Comparison of ENCODE assay signal across 8 cellular contexts in genomic region chr4:145909331-145909730, GRCh38. TPM values are rescaled to one million over a fixed set of nuclear protein-coding genes. Genes with fewer than 3 reads are reported as not detected.
DNase-seq lines count a peak whose midpoint lies in the region; ATAC-seq, FAIRE-seq and TF ChIP-seq lines count a peak whose summit lies in the region.

No MANE protein-coding gene starts in this region.

- H3K9me3 ChIP-seq in Panc1 (ENCODE audit: control insufficient read depth, insufficient read depth, low read depth, low read length) (no peaks in the 10 kb centered on the region), heart right ventricle (no peaks in the 10 kb centered on the region), small intestine (ENCODE audit: control insufficient read depth, low read depth) (no peaks in the 10 kb centered on the region)

- intact Hi-C loops in Panc1 (cut with micrococcal nuclease; ENCODE audit: unreplicated experiment) = no loop called here
- intact Hi-C loops in heart right ventricle (cut with DNase I) = no loop called here

- H3K4me3 ChIP-seq in Panc1 (ENCODE audit: low read depth in 2 of 2, low read length in 2 of 2) (peak overlapping the region; percentile 33 to 45), heart right ventricle (peak overlapping the region in 9 of 10 donors; percentile 30 to 58 (median 53)), small intestine (ENCODE audit: low read depth in 1 of 2, low read length in 2 of 2) (peak overlapping the region; percentile 31 to 33)

- FAIRE-seq in small intestine (lab: Jason Lieb, UNC) = no peak

- H3K27me3 ChIP-seq in Panc1 (ENCODE audit: control insufficient read depth, insufficient read depth, low read length) = no peaks in the 10 kb centered on the region
- H3K27me3 ChIP-seq in heart right ventricle = no peaks in the 10 kb centered on the region
- no peaks in the 10 kb centered on the region for H3K27me3 ChIP-seq in small intestine (ENCODE audit: control insufficient read depth in 2 of 2, insufficient read depth in 2 of 2, low read length in 2 of 2)

- no TSS peak for BruUV-seq in Panc1 (replicated peaks; lab: Mats Ljungman, UMichigan)

- H3K27ac ChIP-seq in Panc1 (ENCODE audit: low read length) (peak overlapping the region; percentile 68; the same call in 1 of the 2 replicates), heart right ventricle (peak overlapping the region; percentile 45 to 91 (median 80)), small intestine (ENCODE audit: low read depth in 1 of 2, low read length in 1 of 2) (peak overlapping the region; percentile 38 to 77)

- POLR2A ChIA-PET in Panc1 (lab: Charles Lee) = no interaction called here

- 28 to 40% methylated on average over 6 of the region's 6 CpGs for WGBS in heart right ventricle, 2 donors
- 9 to 57% (median 37%) methylated on average over 6 of the region's 6 CpGs for WGBS in small intestine, 3 donors

- no peak for TF ChIP-seq CTCF in Panc1 (IDR thresholded peaks at IDR 0.05)
- peak in 2 of 9 donors; percentile 6 to 10 for TF ChIP-seq CTCF in heart right ventricle (IDR thresholded peaks at IDR 0.05)

- CTCF ChIA-PET in Panc1 (lab: Charles Lee) = no interaction called here

- H3K36me3 ChIP-seq in Panc1 (ENCODE audit: control insufficient read depth, insufficient read depth, low read length) (no peaks in the 10 kb centered on the region), heart right ventricle (no peaks in the 10 kb centered on the region), small intestine (ENCODE audit: control insufficient read depth in 2 of 2, insufficient read depth in 2 of 2, low read length in 2 of 2) (no peaks in the 10 kb centered on the region)

- in situ Hi-C loops in Panc1 (cut with HindIII; ENCODE audit: low pct_unique_long_range_greater_than_20kb, low sequenced_read_pairs) = no loop called here

- ATAC-seq in Panc1 (peak; percentile 95), heart right ventricle (peak; percentile 94 to 99 (median 98)), HG02970 (IDR thresholded peaks at IDR 0.05; ENCODE audit: low FRiP score, unreplicated experiment) (no peak)

- H3K4me1 ChIP-seq in Panc1 (ENCODE audit: control insufficient read depth, insufficient read depth, low read length) (0 out of 2 replicates have a peak, but pooled peaks cover 2% of the 10 kb centered on the region), heart right ventricle (peaks cover 9 to 69% (median 35%) of the 10 kb centered on the region in 9 donors), small intestine (ENCODE audit: control insufficient read depth in 2 of 2, insufficient read depth in 1 of 2, low read depth in 1 of 2, low read length in 1 of 2) (peaks cover 3 to 5% of the 10 kb centered on the region in 2 donors)

- DNase-seq in GOT3 (lab: John Stamatoyannopoulos, UW) (peak; percentile 6), Panc1 (ENCODE audit: low read depth, low spot score) (no peak), heart right ventricle (peak; percentile 66 to 86), small intestine (peak; percentile 91), GF-D8 (lab: John Stamatoyannopoulos, UW) (no peak), middle frontal gyrus (ENCODE audit: extremely low spot score, low spot score) (no peak), superior temporal gyrus (ENCODE audit: extremely low spot score) (no peak)

RNA-seq across cellular contexts. Expression of gene ZNF827, which starts 29.3 kb away (rescaled TPM):
- total RNA-seq in Panc1 (2021; ENCODE audit: unreplicated experiment) (6.3 TPM), heart right ventricle (10 to 100 TPM; 11.7 to 33.9 (median 22.4) TPM)
- 5.8 TPM for polyA plus RNA-seq in Panc1 (2012; ENCODE audit: insufficient read length)
- polyA plus RNA-seq in heart right ventricle (1 to 10 TPM; 3.8 to 7.2 TPM), small intestine (1 to 10 TPM; 3.5 to 7.8 (median 7.1) TPM)

Comparison
In these comparisons a context has a peak if more than half of its experiments do, and no peak if none do; other contexts are left out.
1. DNase-seq: peak in GOT3 (single experiment), heart right ventricle (2 of 2) and small intestine (single experiment); none in Panc1 (single experiment), GF-D8 (single experiment), middle frontal gyrus (single experiment) and superior temporal gyrus (single experiment).
2. Peak in every context shown above with its lines, with median percentiles within 50 percentile points of each other: H3K27ac ChIP-seq and H3K4me3 ChIP-seq.